In genomic region chr7:143074141-143074540, GRCh38 we compare ENCODE assay signal across 4 cellular contexts. TPM values are rescaled to one million over a fixed set of nuclear protein-coding genes. Genes with fewer than 3 reads are reported as not detected.
"Had no signal": no experiment of that assay in that cellular context is flagged by ENCODE, and none has a peak within 500 bp of the region (broad histone marks: within the 10 kb centered on the region; RNA-seq: fewer than 3 reads in every experiment).

No MANE protein-coding gene starts in this region.

- ATAC-seq: GM12878 had no signal

- H3K4me3 ChIP-seq: GM12878 had no signal

- DNase-seq: GDM1, GF-D8 had no signal

RNA-seq across cellular contexts. Expression of gene OR6V1, which starts 22.0 kb away (rescaled TPM):
- total RNA-seq: G401, GM12878 had no signal
- polyA plus RNA-seq: GM12878 had no signal

RNA-seq across cellular contexts. Expression of gene OR9A2, which starts 47.2 kb away (rescaled TPM):
- total RNA-seq: G401, GM12878 had no signal
- polyA plus RNA-seq: GM12878 had no signal

RNA-seq across cellular contexts. Expression of gene PIP, which starts 57.7 kb away (rescaled TPM):
- total RNA-seq: G401, GM12878 had no signal
- polyA plus RNA-seq: GM12878 had no signal
